In genomic region chr7:36512607-36513006, GRCh38 we compare ENCODE assay signal across 22 cellular contexts.
DNase-seq lines count a peak whose midpoint lies in the region; TF ChIP-seq lines count a peak whose summit lies in the region.
"Had no signal": no experiment of that assay in that cellular context is flagged by ENCODE, and none has a peak within 500 bp of the region (broad histone marks: within the 10 kb centered on the region; RNA-seq: fewer than 3 reads in every experiment).

No MANE protein-coding gene starts in this region.

- no peak overlapping the region for H3K14ac ChIP-seq in H9 (ENCODE audit: insufficient read depth, low read length)

- no peaks in the 10 kb centered on the region for H3K23me2 ChIP-seq in H9 (ENCODE audit: insufficient read length, low read depth, low read length, poor library complexity, severe bottlenecking)

- H3K27me3 ChIP-seq in H9 (ENCODE audit: insufficient read depth, low read length) (no peaks in the 10 kb centered on the region), mesendoderm (ENCODE audit: insufficient read depth, low read length, poor library complexity) (no peaks in the 10 kb centered on the region)
- H3K27me3 ChIP-seq: BLaER1 had no signal

- H2BK5ac ChIP-seq in H9 (ENCODE audit: insufficient read length, low read length) (no peak overlapping the region), mesendoderm (ENCODE audit: low read length) (no peak overlapping the region)

- TF ChIP-seq CTCF in H9 (conservative IDR thresholded peaks at IDR 0.05), result peak; percentile 28; the same call in 2 of the 3 replicates
- TF ChIP-seq CTCF in progenitor cell of endocrine pancreas (IDR thresholded peaks at IDR 0.05; ENCODE audit: unreplicated experiment), result peak; percentile 11

- H3K23ac ChIP-seq in H9 (ENCODE audit: insufficient read length, low read depth, low read length) (no peak overlapping the region), mesendoderm (ENCODE audit: low read length) (no peak overlapping the region)

- no peaks in the 10 kb centered on the region for H3K79me1 ChIP-seq in H9 (ENCODE audit: insufficient read depth, low read depth, low read length, poor library complexity, severe bottlenecking)
- no peaks in the 10 kb centered on the region for H3K79me1 ChIP-seq in mesendoderm (ENCODE audit: low read length)

- H3K36me3 Mint-ChIP-seq in H9 (ENCODE audit: insufficient read depth in 1 of 3, low read depth in 3 of 3) (peaks cover 0 to 3% (median 2%) of the 10 kb centered on the region in 3 experiments; a peak in 4 of 7 replicates), immature natural killer cell (peaks cover 19 to 34% (median 26%) of the 10 kb centered on the region in 3 donors), progenitor cell of endocrine pancreas (ENCODE audit: insufficient read depth) (no peaks in the 10 kb centered on the region)

- H3K9me3 ChIP-seq in H9 (ENCODE audit: control insufficient read depth, low read depth, low read length), result no peaks in the 10 kb centered on the region
- H3K9me3 ChIP-seq: BLaER1, Caco-2 had no signal

- H4K5ac ChIP-seq in H9 (ENCODE audit: insufficient read length, low read depth, low read length), result no peak overlapping the region
- no peak overlapping the region for H4K5ac ChIP-seq in mesendoderm (ENCODE audit: low read length)

- H4K8ac ChIP-seq in H9 (replicated peaks; ENCODE audit: insufficient read length, low read depth, low read length) (no peak overlapping the region), mesendoderm (ENCODE audit: low read depth, low read length) (no peak overlapping the region)

- H3K27ac Mint-ChIP-seq in H9, result no peak overlapping the region
- peak overlapping the region; percentile 86 to 92 (median 90) for H3K27ac Mint-ChIP-seq in immature natural killer cell
- no peak overlapping the region for H3K27ac Mint-ChIP-seq in progenitor cell of endocrine pancreas
- H3K27ac Mint-ChIP-seq: CD4-positive, alpha-beta T cell had no signal

- H3K27ac ChIP-seq in H9 (ENCODE audit: insufficient read length, low read depth, low read length) (no peak overlapping the region), mesendoderm (ENCODE audit: low read depth, low read length) (no peak overlapping the region)
- H3K27ac ChIP-seq: BLaER1, GM23248 had no signal

- H2BK20ac ChIP-seq in H9 (ENCODE audit: low read depth, low read length, poor library complexity, severe bottlenecking), result no peak overlapping the region

- no peaks in the 10 kb centered on the region for H4K20me1 ChIP-seq in H9 (ENCODE audit: control insufficient read depth, insufficient read depth, insufficient read length)
- H4K20me1 ChIP-seq: BLaER1 had no signal

- H3K56ac ChIP-seq in H9 (ENCODE audit: insufficient read length, low read depth, low read length) (no peak overlapping the region), mesendoderm (ENCODE audit: low read length) (no peak overlapping the region)

- H3K4me3 Mint-ChIP-seq in H9 (no peak overlapping the region), immature natural killer cell (no peak overlapping the region), progenitor cell of endocrine pancreas (ENCODE audit: low read depth) (no peak overlapping the region)
- H3K4me3 Mint-ChIP-seq: CD4-positive, alpha-beta T cell had no signal

- no peaks in the 10 kb centered on the region for H3K27me3 Mint-ChIP-seq in H9 (ENCODE audit: low read depth)
- H3K27me3 Mint-ChIP-seq in immature natural killer cell (ENCODE audit: low read depth in 3 of 3), result peaks cover 25 to 87% (median 62%) of the 10 kb centered on the region in 3 donors
- no peaks in the 10 kb centered on the region for H3K27me3 Mint-ChIP-seq in progenitor cell of endocrine pancreas
- H3K27me3 Mint-ChIP-seq: CD4-positive, alpha-beta T cell had no signal

- H3T11ph ChIP-seq in H9 (ENCODE audit: low read length), result no peak overlapping the region

- H3K9me3 Mint-ChIP-seq in H9 (no peaks in the 10 kb centered on the region; a peak in 1 of 5 replicates), immature natural killer cell (peaks cover 0 to 4% (median under 1%) of the 10 kb centered on the region in 6 donors), progenitor cell of endocrine pancreas (ENCODE audit: low read depth) (no peaks in the 10 kb centered on the region)
- H3K9me3 Mint-ChIP-seq: CD4-positive, alpha-beta T cell had no signal

- H3K4me2 ChIP-seq in H9 (ENCODE audit: insufficient read depth, insufficient read length, low read length), result no peak overlapping the region
- H3K4me2 ChIP-seq in mesendoderm (ENCODE audit: low read length), result no peak overlapping the region
- H3K4me2 ChIP-seq: BLaER1 had no signal

- H3K4me1 ChIP-seq in H9 (ENCODE audit: insufficient read depth, low read length), result no peaks in the 10 kb centered on the region; the same call in 1 of the 2 replicates
- no peaks in the 10 kb centered on the region for H3K4me1 ChIP-seq in mesendoderm (ENCODE audit: control insufficient read depth, low read depth, low read length)
- H3K4me1 ChIP-seq: BLaER1, Caco-2 had no signal

- DNase-seq in H9 (no peak), NCI-H2227 treated with DMSO at 0.1 percent for 48 hours (lab: John Stamatoyannopoulos, UW) (peak; percentile 51), immature natural killer cell (no peak), progenitor cell of endocrine pancreas (ENCODE audit: low spot score, unreplicated experiment) (no peak), NCI-H1105 treated with DMSO at 0.1 percent for 48 hours (lab: John Stamatoyannopoulos, UW) (no peak), mesendoderm (no peak), NCI-H748 (lab: John Stamatoyannopoulos, UW; ENCODE audit: unreplicated experiment) (no peak)
- DNase-seq: Caco-2; CD4-positive, alpha-beta T cell; DMS 273 treated with DMSO at 0.1 percent for 48 hours; DMS79 treated with DMSO at 0.1 percent for 48 hours; GM23248; HCEC 1CT; KG1; NCI-H1092; NCI-H1436 treated with DMSO at 0.1 percent for 48 hours; NCI-H1930; NCI-H2171 treated with DMSO at 0.1 percent for 48 hours; NCI-H774; PC-3; Right ventricle myocardium superior had no signal

- H3K4me1 Mint-ChIP-seq in H9, result peaks cover 17 to 21% of the 10 kb centered on the region in 2 experiments
- peaks cover 60 to 72% of the 10 kb centered on the region in 2 donors for H3K4me1 Mint-ChIP-seq in immature natural killer cell
- no peaks in the 10 kb centered on the region for H3K4me1 Mint-ChIP-seq in progenitor cell of endocrine pancreas (ENCODE audit: low read depth)

- H3K79me2 ChIP-seq in H9 (ENCODE audit: insufficient read depth, low read length) (no peaks in the 10 kb centered on the region), mesendoderm (ENCODE audit: control insufficient read depth, insufficient read depth, low read length) (no peaks in the 10 kb centered on the region)

- H3K9ac ChIP-seq in H9 (ENCODE audit: extremely low read depth, insufficient read length, low read length), result no peak overlapping the region
- H3K9ac ChIP-seq in mesendoderm (ENCODE audit: low read length), result no peak overlapping the region
- H3K9ac ChIP-seq: BLaER1, GM23248 had no signal

- no peak overlapping the region for H3K4ac ChIP-seq in H9 (ENCODE audit: low read depth, low read length)
- no peak overlapping the region for H3K4ac ChIP-seq in mesendoderm (ENCODE audit: low read depth, low read length)

- WGBS in H9 (ENCODE audit: extremely low coverage, insufficient read length, low lambda C conversion rate), result no CpG with 5 or more reads among the region's 4 CpGs
- WGBS in mesendoderm (ENCODE audit: extremely low coverage, insufficient coverage, low lambda C conversion rate), result no CpG with 5 or more reads among the region's 4 CpGs

- no peak overlapping the region for H4K91ac ChIP-seq in H9 (ENCODE audit: insufficient read length, low read depth, low read length)

- no peak overlapping the region for H2BK120ac ChIP-seq in H9 (ENCODE audit: low read depth, low read length, poor library complexity, severe bottlenecking)
- no peak overlapping the region for H2BK120ac ChIP-seq in mesendoderm (ENCODE audit: low read depth, low read length)

- H2BK12ac ChIP-seq in H9 (ENCODE audit: insufficient read length, low read depth, low read length), result no peak overlapping the region

- H2AK5ac ChIP-seq in H9 (ENCODE audit: insufficient read length, low read length) (no peak overlapping the region), mesendoderm (ENCODE audit: low read length) (no peak overlapping the region)

- no peak overlapping the region for H3K18ac ChIP-seq in H9 (ENCODE audit: insufficient read length, low read depth, low read length)
- H3K18ac ChIP-seq in mesendoderm (ENCODE audit: low read length), result no peak overlapping the region

- H3K36me3 ChIP-seq in mesendoderm (ENCODE audit: control insufficient read depth, insufficient read depth, low read length), result no peaks in the 10 kb centered on the region
- H3K36me3 ChIP-seq: BLaER1 had no signal

- H3K4me3 ChIP-seq in mesendoderm (ENCODE audit: low read length), result no peak overlapping the region
- H3K4me3 ChIP-seq: BLaER1, GM23248 had no signal

- H2AFZ ChIP-seq in H9 (ENCODE audit: low read length), result no peak overlapping the region
- H2AFZ ChIP-seq: GM23248 had no signal

- no peak overlapping the region for H2BK15ac ChIP-seq in H9 (ENCODE audit: low read depth, low read length)
- no peak overlapping the region for H2BK15ac ChIP-seq in mesendoderm (replicated peaks; ENCODE audit: low read depth)

Comparison
In these comparisons a context has a peak if more than half of its experiments do, and no peak if none do; other contexts are left out.
1. H3K27ac Mint-ChIP-seq: peak in immature natural killer cell (6 of 6); none in H9 (0 of 3) and progenitor cell of endocrine pancreas (single experiment).